ENCODE assay signal across 8 cellular contexts in the genomic region with DNA sequence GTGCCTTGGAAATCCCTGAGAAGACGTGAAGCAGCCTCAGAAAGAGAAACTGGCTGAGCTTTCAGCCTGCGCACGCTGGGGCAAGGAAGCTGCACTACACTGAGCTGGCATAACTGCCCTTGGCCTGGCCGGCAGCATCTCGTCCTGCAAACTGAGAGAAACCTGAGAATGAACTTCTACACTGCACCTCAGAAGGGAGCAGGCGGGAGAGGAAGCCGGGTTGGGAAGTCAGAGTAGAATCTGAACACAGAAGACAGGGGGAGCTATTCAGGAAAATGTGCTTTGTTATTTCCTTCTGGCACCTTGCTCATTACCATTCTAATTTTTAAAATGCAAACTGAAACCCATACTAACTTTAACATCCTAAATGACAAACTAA.
DNase-seq lines count a peak whose midpoint lies in the region; ATAC-seq and TF ChIP-seq lines count a peak whose summit lies in the region.

No MANE protein-coding gene starts in this region.

- peaks cover 14% of the 10 kb centered on the region for H3K36me3 Mint-ChIP-seq in mesothelial cell of epicardium

- H3K27ac ChIP-seq in colonic mucosa: peak overlapping the region; percentile 12

- ATAC-seq in GM18861 (IDR thresholded peaks at IDR 0.05; ENCODE audit: unreplicated experiment): no peak

- peak overlapping the region; percentile 78 for H3K27ac Mint-ChIP-seq in mesothelial cell of epicardium

- H3K9ac ChIP-seq in colonic mucosa (ENCODE audit: low read depth in 2 of 2, low read length in 2 of 2): no peak overlapping the region

- intact Hi-C loops in colonic mucosa (cut with DNase I): no loop called here

- no peaks in the 10 kb centered on the region for H3K9me3 ChIP-seq in colonic mucosa

- H3K4me1 ChIP-seq in colonic mucosa: no peaks in the 10 kb centered on the region

- no peak overlapping the region for H3K4me3 ChIP-seq in colonic mucosa

- TF ChIP-seq CTCF in colonic mucosa (IDR thresholded peaks at IDR 0.05): peak; percentile 28
- no peak for TF ChIP-seq CTCF in mesothelial cell of epicardium (IDR thresholded peaks at IDR 0.05; ENCODE audit: unreplicated experiment)

- H3K4me3 Mint-ChIP-seq in mesothelial cell of epicardium: no peak overlapping the region

- H3K36me3 ChIP-seq in colonic mucosa: no peaks in the 10 kb centered on the region

- H3K27me3 Mint-ChIP-seq in mesothelial cell of epicardium (ENCODE audit: low read depth): no peaks in the 10 kb centered on the region

- H3K27me3 ChIP-seq in colonic mucosa: peaks cover 8% of the 10 kb centered on the region

- peaks cover 67% of the 10 kb centered on the region for H3K4me1 Mint-ChIP-seq in mesothelial cell of epicardium

- DNase-seq in AG20443 (ENCODE audit: low spot score) (peak; percentile 48), HCEC 1CT (peak; percentile 34), colonic mucosa (no peak), mesothelial cell of epicardium (ENCODE audit: low spot score in 2 of 2, unreplicated experiment in 2 of 2) (no peak), NCI-H345 treated with DMSO at 0.1 percent for 48 hours (lab: John Stamatoyannopoulos, UW; ENCODE audit: unreplicated experiment) (no peak), activated gamma-delta T cell treated with Interleukin-2 at 50 U/mL for 16 hours (no peak)
- no peak for DNase-seq in activated naive CD4-positive, alpha-beta T cell treated with anti-CD3 and anti-CD28 coated beads, Interleukin-2, amount 50 U/mL, for 16 hours

- peaks cover 4% of the 10 kb centered on the region for H3K9me3 Mint-ChIP-seq in mesothelial cell of epicardium

Comparison
In these comparisons a context has a peak if more than half of its experiments do, and no peak if none do; other contexts are left out.
1. DNase-seq: peak in AG20443 (single experiment) and HCEC 1CT (single experiment); none in colonic mucosa (single experiment), mesothelial cell of epicardium (0 of 2), NCI-H345 treated with DMSO at 0.1 percent for 48 hours (single experiment), activated gamma-delta T cell treated with Interleukin-2 at 50 U/mL for 16 hours (single experiment) and activated naive CD4-positive, alpha-beta T cell treated with anti-CD3 and anti-CD28 coated beads, Interleukin-2, amount 50 U/mL, for 16 hours (single experiment).